Comparison of ENCODE assay signal across 8 cellular contexts in genomic region chr5:16616536-16617271, GRCh38. TPM values are rescaled to one million over a fixed set of nuclear protein-coding genes. Genes with fewer than 3 reads are reported as not detected.
DNase-seq lines count a peak whose midpoint lies in the region; ATAC-seq and TF ChIP-seq lines count a peak whose summit lies in the region.

Gene RETREG1 (minus strand): TSS chr5:16616997. CDS start chr5:16616971, 26 bp downstream.

- peak within 1 kb of the TSS; percentile 21 for H2AFZ ChIP-seq in ACC112 (ENCODE audit: low read length, unreplicated experiment)

- H3K4me3 ChIP-seq in ACC112 (ENCODE audit: low read depth, low read length) (peak within 1 kb of the TSS; percentile 79), Peyer's patch (peak within 1 kb of the TSS; percentile 62 to 92 (median 72)), ovary (peak within 1 kb of the TSS; percentile 45), thymus (ENCODE audit: low read length) (peak within 1 kb of the TSS; percentile 92)

- peak; percentile 70 to 87 (median 79) for DNase-seq in Peyer's patch
- peak; percentile 60 for DNase-seq in activated gamma-delta T cell treated with anti-CD3 and anti-CD28 coated beads, Interleukin-2, amount 50 U/mL, for 16 hours (ENCODE audit: low read depth)
- DNase-seq in glutamatergic neuron = peak; percentile 71
- peak; percentile 50 to 73 (median 55) for DNase-seq in ovary

- 1 to 3% (median 1%) methylated on average over 60 to 86 of the region's 86 CpGs for WGBS in ovary, 3 donors
- WGBS in thymus = 1% methylated on average over 86 of the region's 86 CpGs

- H3K27ac ChIP-seq in ACC112 (ENCODE audit: low read depth, low read length) (no peak within 1 kb of the TSS), Peyer's patch (peak within 1 kb of the TSS; percentile 60 to 83 (median 77)), ovary (peak within 1 kb of the TSS in 1 of 2 donors; percentile 18), thymus (ENCODE audit: low read depth) (peak within 1 kb of the TSS; percentile 94)

- peak within 1 kb of the TSS; percentile 56 for H3K27ac Mint-ChIP-seq in glutamatergic neuron (ENCODE audit: unreplicated experiment)

- H3K9me3 Mint-ChIP-seq in glutamatergic neuron (ENCODE audit: unreplicated experiment) = no peaks in the 10 kb centered on the region

- no peaks in the 10 kb centered on the region for H3K79me2 ChIP-seq in ACC112 (ENCODE audit: control insufficient read depth, insufficient read depth, low read length, unreplicated experiment)

- H3K27me3 ChIP-seq in ACC112 (ENCODE audit: insufficient read depth, low read length) (peaks cover 78% of the 10 kb centered on the region), Peyer's patch (peaks cover 0 to 3% of the 10 kb centered on the region in 2 donors), ovary (no peaks in the 10 kb centered on the region), thymus (ENCODE audit: control insufficient read depth, insufficient read depth) (no peaks in the 10 kb centered on the region)

- H3K36me3 Mint-ChIP-seq in glutamatergic neuron (ENCODE audit: unreplicated experiment) = no peaks in the 10 kb centered on the region

- H3K36me3 ChIP-seq in ACC112 (ENCODE audit: insufficient read depth, low read length) (no peaks in the 10 kb centered on the region), Peyer's patch (no peaks in the 10 kb centered on the region), ovary (no peaks in the 10 kb centered on the region), thymus (ENCODE audit: control insufficient read depth, insufficient read depth) (no peaks in the 10 kb centered on the region)

- peak within 1 kb of the TSS; percentile 89 for H3K4me3 Mint-ChIP-seq in glutamatergic neuron (ENCODE audit: unreplicated experiment)

- H3K9me3 ChIP-seq in Peyer's patch (no peaks in the 10 kb centered on the region), ovary (no peaks in the 10 kb centered on the region), thymus (ENCODE audit: control insufficient read depth) (no peaks in the 10 kb centered on the region)

- H3K27me3 Mint-ChIP-seq in glutamatergic neuron (ENCODE audit: unreplicated experiment) = peaks cover 9% of the 10 kb centered on the region

- TF ChIP-seq CTCF in Peyer's patch (IDR thresholded peaks at IDR 0.05) (no peak), glutamatergic neuron (IDR thresholded peaks at IDR 0.05; ENCODE audit: partially characterized antibody, unreplicated experiment) (no peak), ovary (IDR thresholded peaks at IDR 0.05) (no peak)

- peak; percentile 70 for ATAC-seq in GM18867 (IDR thresholded peaks at IDR 0.05; ENCODE audit: unreplicated experiment)
- ATAC-seq in HG03139 (IDR thresholded peaks at IDR 0.05; ENCODE audit: unreplicated experiment) = peak; percentile 50

- no peak for TF ChIP-seq POLR2A in Peyer's patch (IDR thresholded peaks at IDR 0.05)
- TF ChIP-seq POLR2A in ovary (IDR thresholded peaks at IDR 0.05) = no peak

- intact Hi-C loops in ovary (cut with DNase I) = no loop called here

- no peak for TF ChIP-seq EP300 in ovary (IDR thresholded peaks at IDR 0.05)

- peaks cover 10% of the 10 kb centered on the region for H3K4me1 Mint-ChIP-seq in glutamatergic neuron (ENCODE audit: low read depth, unreplicated experiment)

- H3K4me1 ChIP-seq in ACC112 (ENCODE audit: control insufficient read depth, insufficient read depth, low read length, unreplicated experiment) (no peaks in the 10 kb centered on the region), Peyer's patch (peaks cover 0 to 9% (median 2%) of the 10 kb centered on the region in 4 donors), ovary (ENCODE audit: insufficient read depth) (peaks cover 4% of the 10 kb centered on the region), thymus (ENCODE audit: control insufficient read depth, insufficient read depth, low read length) (peaks cover 23% of the 10 kb centered on the region)

RNA-seq across cellular contexts. Expression of gene RETREG1, which starts in this region (rescaled TPM):
- total RNA-seq in Peyer's patch = 10 to 100 TPM; 11.6 to 70.1 (median 19.4) TPM
- 6.3 TPM for total RNA-seq in glutamatergic neuron (ENCODE audit: unreplicated experiment)
- total RNA-seq in ovary = 10 to 100 TPM in 1 of 7 donors, 1 to 10 TPM in 6; 2.0 to 20.0 (median 4.8) TPM
- polyA plus RNA-seq in ovary = 1 to 10 TPM; 1.0 to 2.7 TPM
- polyA plus RNA-seq in thymus = 34.1 TPM
